Comparison of ENCODE assay signal across 28 cellular contexts in the genomic region with DNA sequence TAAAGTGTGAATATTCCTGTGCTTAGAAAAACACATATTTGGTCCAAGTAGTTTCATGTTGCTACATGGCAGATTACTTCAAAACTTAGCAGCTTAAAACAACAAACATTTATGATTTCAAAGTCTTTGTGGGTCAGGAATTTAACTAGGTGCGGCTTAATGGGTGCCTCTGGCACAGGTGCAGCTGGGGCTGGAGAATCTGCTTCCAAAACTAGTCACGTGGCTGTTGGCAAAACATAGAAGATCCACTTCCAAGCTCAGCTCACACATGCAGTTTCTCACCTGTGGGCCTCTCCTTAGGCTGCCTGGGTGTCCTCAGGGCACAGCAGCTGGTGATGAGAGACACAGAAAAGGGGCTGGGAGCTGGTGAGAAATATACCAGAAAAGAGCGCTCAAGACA.
"Had no signal": no experiment of that assay in that cellular context is flagged by ENCODE, and none has a peak within 500 bp of the region (broad histone marks: within the 10 kb centered on the region; RNA-seq: fewer than 3 reads in every experiment).

No MANE protein-coding gene starts in this region.

- H3K27me3 ChIP-seq: esophagus squamous epithelium, neutrophil had no signal

- H3K4me3 ChIP-seq: esophagus squamous epithelium, left ventricle myocardium inferior, lung, mucosa of descending colon, skin epidermis, thoracic aorta had no signal

- H3K4me3 Mint-ChIP-seq: activated CD4-positive, alpha-beta T cell treated with anti-CD3 and anti-CD28 coated beads, Interleukin-2, amount 10 ng/mL, durations not matched to agents 7 days and 5 days; activated CD8-positive, alpha-beta T cell treated with anti-CD3 and anti-CD28 coated beads for 36 hours; activated naive CD4-positive, alpha-beta T cell treated with anti-CD3 and anti-CD28 coated beads, Interleukin-2, amount 50 U/mL, for 24 hours; activated naive CD8-positive, alpha-beta T cell treated with anti-CD3 and anti-CD28 coated beads, Interleukin-2, amount 50 U/mL, for 24 hours; activated T-cell treated with anti-CD3 and anti-CD28 coated beads, Interleukin-2, amount 50 U/mL, for 4 hours; activated T-helper 17 cell treated with anti-CD3 and anti-CD28 coated beads, Interleukin-2, amount 50 U/mL, for 72 hours; central memory CD8-positive, alpha-beta T cell; dendritic cell treated with granulocyte-macrophage colony-stimulating factor and Interleukin-4, amounts not matched to agents 40 ng/mL and 50 ng/mL, for 4 days; natural killer cell treated with Interleukin-12 subunit alpha and Interleukin-12 subunit beta and Interleukin-15 and Interleukin-18, amount 100 ng/mL, for 72 hours; stimulated activated naive CD8-positive, alpha-beta T cell treated with anti-CD3 and anti-CD28 coated beads, Interleukin-15, Interleukin-2, amounts not matched to agents 100 ng/mL and 50 ng/mL, for 24 hours had no signal

- H3K27ac ChIP-seq: esophagus squamous epithelium, left ventricle myocardium inferior, neutrophil, skin epidermis, thoracic aorta had no signal

- H3K36me3 Mint-ChIP-seq: natural killer cell treated with Interleukin-12 subunit alpha and Interleukin-12 subunit beta and Interleukin-15 and Interleukin-18, amount 100 ng/mL, for 72 hours had no signal

- H3K9me3 ChIP-seq: esophagus squamous epithelium, left ventricle myocardium inferior, mucosa of descending colon, neutrophil, thoracic aorta had no signal

- H3K4me1 Mint-ChIP-seq: activated CD4-positive, alpha-beta T cell treated with anti-CD3 and anti-CD28 coated beads, Interleukin-2, amount 10 ng/mL, durations not matched to agents 7 days and 5 days; activated naive CD8-positive, alpha-beta T cell treated with anti-CD3 and anti-CD28 coated beads, Interleukin-2, amount 50 U/mL, for 24 hours; activated T-helper 17 cell treated with anti-CD3 and anti-CD28 coated beads, Interleukin-2, amount 50 U/mL, for 72 hours; central memory CD8-positive, alpha-beta T cell had no signal

- H3K27ac Mint-ChIP-seq: activated CD4-positive, alpha-beta T cell treated with anti-CD3 and anti-CD28 coated beads, Interleukin-2, amount 10 ng/mL, durations not matched to agents 7 days and 5 days; activated CD8-positive, alpha-beta T cell treated with anti-CD3 and anti-CD28 coated beads for 36 hours; activated naive CD4-positive, alpha-beta T cell treated with anti-CD3 and anti-CD28 coated beads, Interleukin-2, amount 50 U/mL, for 24 hours; activated naive CD8-positive, alpha-beta T cell treated with anti-CD3 and anti-CD28 coated beads, Interleukin-2, amount 50 U/mL, for 24 hours; activated T-helper 17 cell treated with anti-CD3 and anti-CD28 coated beads, Interleukin-2, amount 50 U/mL, for 72 hours; dendritic cell treated with granulocyte-macrophage colony-stimulating factor and Interleukin-4, amounts not matched to agents 40 ng/mL and 50 ng/mL, for 4 days; natural killer cell treated with Interleukin-12 subunit alpha and Interleukin-12 subunit beta and Interleukin-15 and Interleukin-18, amount 100 ng/mL, for 72 hours; progenitor cell of endocrine pancreas; stimulated activated naive CD8-positive, alpha-beta T cell treated with anti-CD3 and anti-CD28 coated beads, Interleukin-15, Interleukin-2, amounts not matched to agents 100 ng/mL and 50 ng/mL, for 24 hours had no signal

- H3K27me3 Mint-ChIP-seq: activated CD4-positive, alpha-beta T cell treated with anti-CD3 and anti-CD28 coated beads, Interleukin-2, amount 10 ng/mL, durations not matched to agents 7 days and 5 days; activated CD8-positive, alpha-beta T cell treated with anti-CD3 and anti-CD28 coated beads for 36 hours; activated naive CD4-positive, alpha-beta T cell treated with anti-CD3 and anti-CD28 coated beads, Interleukin-2, amount 50 U/mL, for 24 hours; activated naive CD8-positive, alpha-beta T cell treated with anti-CD3 and anti-CD28 coated beads, Interleukin-2, amount 50 U/mL, for 24 hours; activated T-helper 17 cell treated with anti-CD3 and anti-CD28 coated beads, Interleukin-2, amount 50 U/mL, for 72 hours; central memory CD8-positive, alpha-beta T cell; dendritic cell treated with granulocyte-macrophage colony-stimulating factor and Interleukin-4, amounts not matched to agents 40 ng/mL and 50 ng/mL, for 4 days; natural killer cell treated with Interleukin-12 subunit alpha and Interleukin-12 subunit beta and Interleukin-15 and Interleukin-18, amount 100 ng/mL, for 72 hours; progenitor cell of endocrine pancreas; stimulated activated naive CD8-positive, alpha-beta T cell treated with anti-CD3 and anti-CD28 coated beads, Interleukin-15, Interleukin-2, amounts not matched to agents 100 ng/mL and 50 ng/mL, for 24 hours had no signal

- FAIRE-seq: frontal cortex, islet of Langerhans had no signal

- H3K36me3 ChIP-seq: esophagus squamous epithelium, left ventricle myocardium inferior, neutrophil, thoracic aorta had no signal

- H3K9me3 Mint-ChIP-seq: activated CD4-positive, alpha-beta T cell treated with anti-CD3 and anti-CD28 coated beads, Interleukin-2, amount 10 ng/mL, durations not matched to agents 7 days and 5 days; activated CD8-positive, alpha-beta T cell treated with anti-CD3 and anti-CD28 coated beads for 36 hours; activated naive CD4-positive, alpha-beta T cell treated with anti-CD3 and anti-CD28 coated beads, Interleukin-2, amount 50 U/mL, for 24 hours; activated naive CD8-positive, alpha-beta T cell treated with anti-CD3 and anti-CD28 coated beads, Interleukin-2, amount 50 U/mL, for 24 hours; activated T-cell treated with anti-CD3 and anti-CD28 coated beads, Interleukin-2, amount 50 U/mL, for 4 hours; activated T-helper 17 cell treated with anti-CD3 and anti-CD28 coated beads, Interleukin-2, amount 50 U/mL, for 72 hours; dendritic cell treated with granulocyte-macrophage colony-stimulating factor and Interleukin-4, amounts not matched to agents 40 ng/mL and 50 ng/mL, for 4 days; stimulated activated naive CD8-positive, alpha-beta T cell treated with anti-CD3 and anti-CD28 coated beads, Interleukin-15, Interleukin-2, amounts not matched to agents 100 ng/mL and 50 ng/mL, for 24 hours had no signal

- ATAC-seq: activated CD8-positive, alpha-beta T cell treated with anti-CD3 and anti-CD28 coated beads for 36 hours; activated naive CD8-positive, alpha-beta T cell treated with anti-CD3 and anti-CD28 coated beads, Interleukin-2, amount 50 U/mL, for 24 hours; activated T-cell treated with anti-CD3 and anti-CD28 coated beads, Interleukin-2, amount 50 U/mL, for 4 hours; activated T-helper 17 cell treated with anti-CD3 and anti-CD28 coated beads, Interleukin-2, amount 50 U/mL, for 72 hours; mucosa of descending colon; natural killer cell treated with Interleukin-12 subunit alpha and Interleukin-12 subunit beta and Interleukin-15 and Interleukin-18, amount 100 ng/mL, for 72 hours; sciatic nerve had no signal

- H3K4me1 ChIP-seq: left ventricle myocardium inferior had no signal

- DNase-seq: activated CD4-positive, alpha-beta T cell treated with anti-CD3 and anti-CD28 coated beads for 1 hour; activated CD4-positive, alpha-beta T cell treated with anti-CD3 and anti-CD28 coated beads, Interleukin-2, amount 10 ng/mL, durations not matched to agents 7 days and 5 days; activated CD8-positive, alpha-beta T cell treated with anti-CD3 and anti-CD28 coated beads for 36 hours; activated naive CD8-positive, alpha-beta T cell treated with anti-CD3 and anti-CD28 coated beads, Interleukin-2, amount 50 U/mL, for 24 hours; activated T-cell treated with anti-CD3 and anti-CD28 coated beads, Interleukin-2, amount 50 U/mL, for 4 hours; amygdala; effector CD4-positive, alpha-beta T cell; esophagus squamous epithelium; left ventricle myocardium inferior; mesendoderm; mucosa of descending colon; stimulated activated CD4-positive, alpha-beta T cell treated with anti-CD3 and anti-CD28 coated beads, Interleukin-12 subunit alpha, Interleukin-12 subunit beta, amount 100 ng/mL, for 4 hours; stimulated activated CD4-positive, alpha-beta T cell treated with anti-CD3 and anti-CD28 coated beads, Interleukin-4, amount 100 ng/mL, for 1 hour; T-helper 2 cell had no signal
